In the genomic region with DNA sequence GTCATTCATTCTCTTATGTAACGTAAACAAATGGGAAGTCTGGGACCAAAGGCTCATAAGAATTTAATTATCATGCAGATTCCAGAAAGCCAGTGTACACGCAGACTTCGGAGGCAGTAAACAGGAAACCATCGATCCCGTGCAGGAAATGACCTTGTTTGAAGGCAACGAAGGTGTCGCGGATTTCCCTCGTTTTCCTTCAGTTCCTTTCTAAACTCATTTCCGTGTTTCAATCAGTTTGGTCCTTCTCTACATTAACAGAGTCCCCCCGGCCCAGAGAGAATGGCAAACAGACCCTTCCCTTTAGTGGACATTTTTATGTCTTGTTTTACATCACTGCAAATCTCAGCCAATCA, we compare ENCODE assay signal across 8 cellular contexts. TPM values are rescaled to one million over a fixed set of nuclear protein-coding genes. Genes with fewer than 3 reads are reported as not detected.
A peak's percentile ranks its signal among the peaks of the same experiment; 100 is the strongest.
DNase-seq lines count a peak whose midpoint lies in the region; ATAC-seq and TF ChIP-seq lines count a peak whose summit lies in the region.

No MANE protein-coding gene starts in this region.

- peaks cover 19 to 23% of the 10 kb centered on the region in 2 donors for H3K4me1 Mint-ChIP-seq in immature natural killer cell

- DNase-seq in BE2C, result no peak
- DNase-seq in immature natural killer cell, result no peak
- no peak for DNase-seq in NCI-H1092 (lab: John Stamatoyannopoulos, UW)
- DNase-seq in RKO (ENCODE audit: low spot score), result no peak

- H3K27ac ChIP-seq in angular gyrus (ENCODE audit: low read depth, low read length), result peak overlapping the region; percentile 100
- H3K27ac ChIP-seq in subcutaneous abdominal adipose tissue (ENCODE audit: low read depth, low read length), result peak overlapping the region; percentile 99

- H3K4me3 ChIP-seq in BE2C (ENCODE audit: low read depth, low read length), result peak overlapping the region; percentile 66
- peak overlapping the region; percentile 75 to 99 (median 93) for H3K4me3 ChIP-seq in subcutaneous abdominal adipose tissue (ENCODE audit: low read depth in 1 of 5, low read length in 5 of 5)

- no peaks in the 10 kb centered on the region for H3K9me3 Mint-ChIP-seq in immature natural killer cell

- H3K4me3 Mint-ChIP-seq in immature natural killer cell, result peak overlapping the region; percentile 92 to 99 (median 97)

- H3K27me3 ChIP-seq in BE2C (peaks cover 1% of the 10 kb centered on the region; the same call in 1 of the 2 replicates), subcutaneous abdominal adipose tissue (ENCODE audit: control insufficient read depth in 5 of 5, insufficient read depth in 4 of 5, low read length in 5 of 5) (no peaks in the 10 kb centered on the region)

- peak overlapping the region; percentile 98 to 100 (median 99) for H3K27ac Mint-ChIP-seq in immature natural killer cell

- H3K36me3 Mint-ChIP-seq in immature natural killer cell, result no peaks in the 10 kb centered on the region

- H3K9ac ChIP-seq in subcutaneous abdominal adipose tissue (ENCODE audit: low read length in 5 of 5), result peak overlapping the region; percentile 50 to 91 (median 73)

- no peaks in the 10 kb centered on the region for H3K9me3 ChIP-seq in BE2C
- no peaks in the 10 kb centered on the region for H3K9me3 ChIP-seq in subcutaneous abdominal adipose tissue (ENCODE audit: control insufficient read depth in 5 of 5, low read length in 5 of 5)

- TF ChIP-seq CTCF in BE2C (IDR thresholded peaks at IDR 0.05; ENCODE audit: low read depth, low read length), result no peak

- peak; percentile 12 for ATAC-seq in GM19328 (IDR thresholded peaks at IDR 0.05; ENCODE audit: unreplicated experiment)
- ATAC-seq in HG03280 (IDR thresholded peaks at IDR 0.05; ENCODE audit: unreplicated experiment), result peak; percentile 22

- H3K4me1 ChIP-seq in BE2C (no peaks in the 10 kb centered on the region), subcutaneous abdominal adipose tissue (ENCODE audit: control insufficient read depth in 5 of 5, insufficient read depth in 5 of 5, low read length in 5 of 5) (peaks cover 0 to 15% (median 7%) of the 10 kb centered on the region in 5 donors)

- H3K27me3 Mint-ChIP-seq in immature natural killer cell (ENCODE audit: low read depth in 3 of 3), result peaks cover 13 to 15% (median 13%) of the 10 kb centered on the region in 3 donors

- H3K36me3 ChIP-seq in BE2C (no peaks in the 10 kb centered on the region), subcutaneous abdominal adipose tissue (ENCODE audit: control insufficient read depth in 5 of 5, insufficient read depth in 5 of 5, low read length in 5 of 5) (no peaks in the 10 kb centered on the region)

RNA-seq across cellular contexts. Expression of gene FOXJ2, which starts 6.3 kb away (rescaled TPM):
- polyA plus RNA-seq in BE2C (2012; ENCODE audit: insufficient read depth, insufficient read length, low read depth), result 7.6 TPM
- 10 to 100 TPM in 1 of 3 donors, 1 to 10 TPM in 2; 2.7 to 15.8 (median 3.3) TPM for polyA plus RNA-seq in immature natural killer cell

RNA-seq across cellular contexts. Expression of gene C3AR1, which starts 39.9 kb away (rescaled TPM):
- not detected for polyA plus RNA-seq in BE2C (2012; ENCODE audit: insufficient read depth, insufficient read length, low read depth)
- polyA plus RNA-seq in immature natural killer cell, result 10 to 100 TPM; 10.8 to 31.1 (median 20.2) TPM

RNA-seq across cellular contexts. Expression of gene NECAP1, which starts 55.8 kb away (rescaled TPM):
- 101 TPM for polyA plus RNA-seq in BE2C (2012; ENCODE audit: insufficient read depth, insufficient read length, low read depth)
- polyA plus RNA-seq in immature natural killer cell, result 10 to 100 TPM; 16.0 to 23.0 (median 20.5) TPM
